1 cellular context compared by ENCODE assay signal in the genomic region with DNA sequence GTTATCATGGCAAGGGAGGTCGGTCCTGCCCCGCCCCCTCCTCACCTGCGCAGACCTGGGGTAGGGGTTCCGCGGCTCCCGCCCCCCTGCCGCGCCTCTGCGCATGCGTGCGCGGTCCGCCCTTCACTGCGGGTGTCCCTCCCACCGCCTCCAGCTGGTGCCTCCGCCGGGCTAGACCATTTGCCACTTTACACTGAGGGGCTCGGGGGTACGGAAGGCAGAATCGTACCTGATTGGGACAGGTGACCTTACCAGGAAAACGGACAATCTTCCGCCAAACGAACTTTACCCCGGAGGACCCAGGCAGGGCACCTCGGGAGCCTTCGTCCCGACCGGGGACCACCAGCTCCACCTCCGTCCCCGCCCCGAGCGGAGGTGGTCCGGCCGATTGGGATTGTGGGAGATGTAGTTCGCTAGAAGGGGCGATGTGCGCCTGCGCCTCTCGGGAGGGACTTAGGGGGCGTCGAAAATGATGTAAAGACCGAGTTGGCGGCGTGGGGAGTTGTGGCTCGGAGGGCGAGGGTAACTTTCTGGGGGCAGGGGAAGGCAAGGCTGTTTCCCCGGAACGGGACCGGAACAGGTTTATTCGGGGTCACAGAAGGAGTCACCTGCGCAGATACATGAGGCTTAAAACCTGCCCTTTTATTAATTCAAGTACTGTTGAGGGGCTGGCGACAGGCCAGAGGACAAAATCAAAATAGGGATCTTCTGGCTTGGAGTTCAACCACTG.
TF ChIP-seq lines count a peak whose summit lies in the region.

A gene with protein sequence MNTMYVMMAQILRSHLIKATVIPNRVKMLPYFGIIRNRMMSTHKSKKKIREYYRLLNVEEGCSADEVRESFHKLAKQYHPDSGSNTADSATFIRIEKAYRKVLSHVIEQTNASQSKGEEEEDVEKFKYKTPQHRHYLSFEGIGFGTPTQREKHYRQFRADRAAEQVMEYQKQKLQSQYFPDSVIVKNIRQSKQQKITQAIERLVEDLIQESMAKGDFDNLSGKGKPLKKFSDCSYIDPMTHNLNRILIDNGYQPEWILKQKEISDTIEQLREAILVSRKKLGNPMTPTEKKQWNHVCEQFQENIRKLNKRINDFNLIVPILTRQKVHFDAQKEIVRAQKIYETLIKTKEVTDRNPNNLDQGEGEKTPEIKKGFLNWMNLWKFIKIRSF (minus strand): TSS at position 344 of the 730 bp plus-strand sequence. CDS start 2,323 bp downstream, outside the sequence.

TF ChIP-seq in GM12878, 131 proteins besides CTCF, POLR2A, EP300 and RAD21 (continued from another document and continues in another):
- peak; percentile 47; the same call in 1 of the 2 replicates for TF ChIP-seq YY1 (IDR thresholded peaks at IDR 0.05; ENCODE audit: low read depth, low read length)
- TF ChIP-seq ZNF687 (IDR thresholded peaks at IDR 0.05): no peak
- TF ChIP-seq FOXK2 (IDR thresholded peaks at IDR 0.05): peak; percentile 97
- no peak; the same call in 1 of the 2 replicates for TF ChIP-seq RUNX3 (IDR thresholded peaks at IDR 0.05; ENCODE audit: low read length)
- TF ChIP-seq FOS (IDR thresholded peaks at IDR 0.05; ENCODE audit: borderline replicate concordance, extremely low read depth, insufficient read length): no peak
- no peak for TF ChIP-seq NFIC (IDR thresholded peaks at IDR 0.05; ENCODE audit: low read depth, low read length)
- peak; percentile 31 for TF ChIP-seq SP1 (IDR thresholded peaks at IDR 0.05; ENCODE audit: low read depth, low read length)
- TF ChIP-seq, protein P1, sequence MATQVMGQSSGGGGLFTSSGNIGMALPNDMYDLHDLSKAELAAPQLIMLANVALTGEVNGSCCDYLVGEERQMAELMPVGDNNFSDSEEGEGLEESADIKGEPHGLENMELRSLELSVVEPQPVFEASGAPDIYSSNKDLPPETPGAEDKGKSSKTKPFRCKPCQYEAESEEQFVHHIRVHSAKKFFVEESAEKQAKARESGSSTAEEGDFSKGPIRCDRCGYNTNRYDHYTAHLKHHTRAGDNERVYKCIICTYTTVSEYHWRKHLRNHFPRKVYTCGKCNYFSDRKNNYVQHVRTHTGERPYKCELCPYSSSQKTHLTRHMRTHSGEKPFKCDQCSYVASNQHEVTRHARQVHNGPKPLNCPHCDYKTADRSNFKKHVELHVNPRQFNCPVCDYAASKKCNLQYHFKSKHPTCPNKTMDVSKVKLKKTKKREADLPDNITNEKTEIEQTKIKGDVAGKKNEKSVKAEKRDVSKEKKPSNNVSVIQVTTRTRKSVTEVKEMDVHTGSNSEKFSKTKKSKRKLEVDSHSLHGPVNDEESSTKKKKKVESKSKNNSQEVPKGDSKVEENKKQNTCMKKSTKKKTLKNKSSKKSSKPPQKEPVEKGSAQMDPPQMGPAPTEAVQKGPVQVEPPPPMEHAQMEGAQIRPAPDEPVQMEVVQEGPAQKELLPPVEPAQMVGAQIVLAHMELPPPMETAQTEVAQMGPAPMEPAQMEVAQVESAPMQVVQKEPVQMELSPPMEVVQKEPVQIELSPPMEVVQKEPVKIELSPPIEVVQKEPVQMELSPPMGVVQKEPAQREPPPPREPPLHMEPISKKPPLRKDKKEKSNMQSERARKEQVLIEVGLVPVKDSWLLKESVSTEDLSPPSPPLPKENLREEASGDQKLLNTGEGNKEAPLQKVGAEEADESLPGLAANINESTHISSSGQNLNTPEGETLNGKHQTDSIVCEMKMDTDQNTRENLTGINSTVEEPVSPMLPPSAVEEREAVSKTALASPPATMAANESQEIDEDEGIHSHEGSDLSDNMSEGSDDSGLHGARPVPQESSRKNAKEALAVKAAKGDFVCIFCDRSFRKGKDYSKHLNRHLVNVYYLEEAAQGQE (IDR thresholded peaks at IDR 0.05; ENCODE audit: low read depth, low read length): no peak
- TF ChIP-seq, protein P2, sequence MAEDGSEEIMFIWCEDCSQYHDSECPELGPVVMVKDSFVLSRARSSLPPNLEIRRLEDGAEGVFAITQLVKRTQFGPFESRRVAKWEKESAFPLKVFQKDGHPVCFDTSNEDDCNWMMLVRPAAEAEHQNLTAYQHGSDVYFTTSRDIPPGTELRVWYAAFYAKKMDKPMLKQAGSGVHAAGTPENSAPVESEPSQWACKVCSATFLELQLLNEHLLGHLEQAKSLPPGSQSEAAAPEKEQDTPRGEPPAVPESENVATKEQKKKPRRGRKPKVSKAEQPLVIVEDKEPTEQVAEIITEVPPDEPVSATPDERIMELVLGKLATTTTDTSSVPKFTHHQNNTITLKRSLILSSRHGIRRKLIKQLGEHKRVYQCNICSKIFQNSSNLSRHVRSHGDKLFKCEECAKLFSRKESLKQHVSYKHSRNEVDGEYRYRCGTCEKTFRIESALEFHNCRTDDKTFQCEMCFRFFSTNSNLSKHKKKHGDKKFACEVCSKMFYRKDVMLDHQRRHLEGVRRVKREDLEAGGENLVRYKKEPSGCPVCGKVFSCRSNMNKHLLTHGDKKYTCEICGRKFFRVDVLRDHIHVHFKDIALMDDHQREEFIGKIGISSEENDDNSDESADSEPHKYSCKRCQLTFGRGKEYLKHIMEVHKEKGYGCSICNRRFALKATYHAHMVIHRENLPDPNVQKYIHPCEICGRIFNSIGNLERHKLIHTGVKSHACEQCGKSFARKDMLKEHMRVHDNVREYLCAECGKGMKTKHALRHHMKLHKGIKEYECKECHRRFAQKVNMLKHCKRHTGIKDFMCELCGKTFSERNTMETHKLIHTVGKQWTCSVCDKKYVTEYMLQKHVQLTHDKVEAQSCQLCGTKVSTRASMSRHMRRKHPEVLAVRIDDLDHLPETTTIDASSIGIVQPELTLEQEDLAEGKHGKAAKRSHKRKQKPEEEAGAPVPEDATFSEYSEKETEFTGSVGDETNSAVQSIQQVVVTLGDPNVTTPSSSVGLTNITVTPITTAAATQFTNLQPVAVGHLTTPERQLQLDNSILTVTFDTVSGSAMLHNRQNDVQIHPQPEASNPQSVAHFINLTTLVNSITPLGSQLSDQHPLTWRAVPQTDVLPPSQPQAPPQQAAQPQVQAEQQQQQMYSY (CRISPR knock-in tag; IDR thresholded peaks at IDR 0.05): no peak
- TF ChIP-seq ELK1 (IDR thresholded peaks at IDR 0.05; ENCODE audit: low read depth, low read length): no peak
- TF ChIP-seq STAT1 (conservative IDR thresholded peaks at IDR 0.05): peak; percentile 95; the same call in 1 of the 2 replicates
- TF ChIP-seq RELA (IDR thresholded peaks at IDR 0.05; ENCODE audit: borderline replicate concordance, partially characterized antibody): peak; percentile 69
- peak; percentile 96 for TF ChIP-seq JUND (IDR thresholded peaks at IDR 0.05; ENCODE audit: low read depth, low read length)
- no peak for TF ChIP-seq EZH2 (IDR thresholded peaks at IDR 0.05; ENCODE audit: borderline replicate concordance, control insufficient read depth, low read depth, low read length)
- TF ChIP-seq, protein P3, sequence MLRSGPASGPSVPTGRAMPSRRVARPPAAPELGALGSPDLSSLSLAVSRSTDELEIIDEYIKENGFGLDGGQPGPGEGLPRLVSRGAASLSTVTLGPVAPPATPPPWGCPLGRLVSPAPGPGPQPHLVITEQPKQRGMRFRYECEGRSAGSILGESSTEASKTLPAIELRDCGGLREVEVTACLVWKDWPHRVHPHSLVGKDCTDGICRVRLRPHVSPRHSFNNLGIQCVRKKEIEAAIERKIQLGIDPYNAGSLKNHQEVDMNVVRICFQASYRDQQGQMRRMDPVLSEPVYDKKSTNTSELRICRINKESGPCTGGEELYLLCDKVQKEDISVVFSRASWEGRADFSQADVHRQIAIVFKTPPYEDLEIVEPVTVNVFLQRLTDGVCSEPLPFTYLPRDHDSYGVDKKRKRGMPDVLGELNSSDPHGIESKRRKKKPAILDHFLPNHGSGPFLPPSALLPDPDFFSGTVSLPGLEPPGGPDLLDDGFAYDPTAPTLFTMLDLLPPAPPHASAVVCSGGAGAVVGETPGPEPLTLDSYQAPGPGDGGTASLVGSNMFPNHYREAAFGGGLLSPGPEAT (IDR thresholded peaks at IDR 0.05; ENCODE audit: low read depth): peak; percentile 94
- TF ChIP-seq ZNF217 (IDR thresholded peaks at IDR 0.05): no peak
- no peak for TF ChIP-seq RFX5 (IDR thresholded peaks at IDR 0.05; ENCODE audit: low read depth, low read length)
- no peak for TF ChIP-seq MAX (IDR thresholded peaks at IDR 0.05; ENCODE audit: low read depth, low read length)
- TF ChIP-seq, protein P4, sequence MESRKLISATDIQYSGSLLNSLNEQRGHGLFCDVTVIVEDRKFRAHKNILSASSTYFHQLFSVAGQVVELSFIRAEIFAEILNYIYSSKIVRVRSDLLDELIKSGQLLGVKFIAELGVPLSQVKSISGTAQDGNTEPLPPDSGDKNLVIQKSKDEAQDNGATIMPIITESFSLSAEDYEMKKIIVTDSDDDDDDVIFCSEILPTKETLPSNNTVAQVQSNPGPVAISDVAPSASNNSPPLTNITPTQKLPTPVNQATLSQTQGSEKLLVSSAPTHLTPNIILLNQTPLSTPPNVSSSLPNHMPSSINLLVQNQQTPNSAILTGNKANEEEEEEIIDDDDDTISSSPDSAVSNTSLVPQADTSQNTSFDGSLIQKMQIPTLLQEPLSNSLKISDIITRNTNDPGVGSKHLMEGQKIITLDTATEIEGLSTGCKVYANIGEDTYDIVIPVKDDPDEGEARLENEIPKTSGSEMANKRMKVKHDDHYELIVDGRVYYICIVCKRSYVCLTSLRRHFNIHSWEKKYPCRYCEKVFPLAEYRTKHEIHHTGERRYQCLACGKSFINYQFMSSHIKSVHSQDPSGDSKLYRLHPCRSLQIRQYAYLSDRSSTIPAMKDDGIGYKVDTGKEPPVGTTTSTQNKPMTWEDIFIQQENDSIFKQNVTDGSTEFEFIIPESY (IDR thresholded peaks at IDR 0.05): no peak
- no peak for TF ChIP-seq ZNF274 (IDR thresholded peaks at IDR 0.05; ENCODE audit: insufficient read depth, insufficient read length)
- peak; percentile 99 for TF ChIP-seq KLF5 (IDR thresholded peaks at IDR 0.05; ENCODE audit: partially characterized antibody)
- TF ChIP-seq TCF7 (IDR thresholded peaks at IDR 0.05; ENCODE audit: borderline replicate concordance): no peak
- TF ChIP-seq SMC3 (IDR thresholded peaks at IDR 0.05; ENCODE audit: borderline replicate concordance, low read length): no peak
- TF ChIP-seq, protein P5, sequence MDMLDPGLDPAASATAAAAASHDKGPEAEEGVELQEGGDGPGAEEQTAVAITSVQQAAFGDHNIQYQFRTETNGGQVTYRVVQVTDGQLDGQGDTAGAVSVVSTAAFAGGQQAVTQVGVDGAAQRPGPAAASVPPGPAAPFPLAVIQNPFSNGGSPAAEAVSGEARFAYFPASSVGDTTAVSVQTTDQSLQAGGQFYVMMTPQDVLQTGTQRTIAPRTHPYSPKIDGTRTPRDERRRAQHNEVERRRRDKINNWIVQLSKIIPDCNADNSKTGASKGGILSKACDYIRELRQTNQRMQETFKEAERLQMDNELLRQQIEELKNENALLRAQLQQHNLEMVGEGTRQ (IDR thresholded peaks at IDR 0.05; ENCODE audit: borderline replicate concordance, low read depth, low read length): no peak
- no peak for TF ChIP-seq KAT2A (conservative IDR thresholded peaks at IDR 0.05; ENCODE audit: control insufficient read depth, low read depth, low read length)
- TF ChIP-seq CBX5 (IDR thresholded peaks at IDR 0.05; ENCODE audit: low read depth): no peak
- no peak for TF ChIP-seq GABPA (IDR thresholded peaks at IDR 0.05; ENCODE audit: low read depth)
- no peak for TF ChIP-seq BACH1 (IDR thresholded peaks at IDR 0.05; ENCODE audit: borderline replicate concordance)
- TF ChIP-seq, protein P6, sequence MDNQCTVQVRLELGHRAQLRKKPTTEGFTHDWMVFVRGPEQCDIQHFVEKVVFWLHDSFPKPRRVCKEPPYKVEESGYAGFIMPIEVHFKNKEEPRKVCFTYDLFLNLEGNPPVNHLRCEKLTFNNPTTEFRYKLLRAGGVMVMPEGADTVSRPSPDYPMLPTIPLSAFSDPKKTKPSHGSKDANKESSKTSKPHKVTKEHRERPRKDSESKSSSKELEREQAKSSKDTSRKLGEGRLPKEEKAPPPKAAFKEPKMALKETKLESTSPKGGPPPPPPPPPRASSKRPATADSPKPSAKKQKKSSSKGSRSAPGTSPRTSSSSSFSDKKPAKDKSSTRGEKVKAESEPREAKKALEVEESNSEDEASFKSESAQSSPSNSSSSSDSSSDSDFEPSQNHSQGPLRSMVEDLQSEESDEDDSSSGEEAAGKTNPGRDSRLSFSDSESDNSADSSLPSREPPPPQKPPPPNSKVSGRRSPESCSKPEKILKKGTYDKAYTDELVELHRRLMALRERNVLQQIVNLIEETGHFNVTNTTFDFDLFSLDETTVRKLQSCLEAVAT (IDR thresholded peaks at IDR 0.05): peak; percentile 26; the same call in 1 of the 2 replicates
